ENCODE assay signal across 8 cellular contexts in the genomic region with DNA sequence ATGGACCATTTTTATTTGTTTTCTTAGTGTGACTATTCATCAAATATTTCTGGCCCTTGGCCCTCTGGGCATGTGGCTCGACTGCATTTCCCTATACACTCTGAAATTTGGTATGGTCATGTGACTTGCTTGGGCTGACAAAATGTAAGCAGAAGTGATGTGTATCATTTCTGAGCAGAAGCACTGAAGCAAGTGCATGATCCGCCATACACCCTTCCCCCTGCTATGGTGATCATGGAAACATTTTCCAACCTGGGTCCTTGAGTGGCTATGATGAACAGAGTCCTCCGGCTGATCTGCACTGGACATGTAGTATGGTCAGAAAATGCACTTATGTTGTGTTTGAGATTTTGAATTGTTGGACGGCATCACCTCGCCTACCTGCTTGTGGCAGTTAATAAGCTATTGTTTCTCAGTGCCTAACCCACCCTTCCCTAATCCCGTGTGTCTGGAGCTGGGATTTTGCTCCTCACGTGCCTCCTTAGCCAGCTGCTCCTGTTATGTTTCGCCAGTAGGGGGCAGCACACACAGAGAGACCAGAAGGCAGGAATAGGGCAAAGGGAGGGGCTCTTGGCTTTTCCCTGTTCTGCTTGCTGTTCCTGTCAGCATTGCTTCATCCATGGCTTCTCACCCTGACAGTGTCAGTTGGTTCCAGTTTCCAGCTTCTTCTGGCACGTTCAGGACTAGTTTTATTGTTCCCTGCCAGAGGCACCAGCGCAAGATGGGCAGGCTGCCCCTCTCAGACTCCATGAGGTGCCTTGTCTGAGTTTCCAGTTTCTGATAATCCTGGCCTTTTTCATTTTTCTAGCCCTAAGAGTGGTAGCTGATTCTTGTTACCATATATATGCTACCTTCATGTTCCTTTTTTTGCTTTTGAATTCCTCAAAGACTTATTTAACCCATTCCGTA.
DNase-seq lines count a peak whose midpoint lies in the region; ATAC-seq lines count a peak whose summit lies in the region.

No MANE protein-coding gene starts in this region.

- H3K27ac Mint-ChIP-seq in activated naive CD4-positive, alpha-beta T cell treated with anti-CD3 and anti-CD28 coated beads, Interleukin-2, amount 10 ng/mL, durations not matched to agents 7 days and 5 days, result no peak overlapping the region

- H3K4me1 Mint-ChIP-seq in activated naive CD4-positive, alpha-beta T cell treated with anti-CD3 and anti-CD28 coated beads, Interleukin-2, amount 10 ng/mL, durations not matched to agents 7 days and 5 days, result no peaks in the 10 kb centered on the region

- H3K27me3 Mint-ChIP-seq in activated naive CD4-positive, alpha-beta T cell treated with anti-CD3 and anti-CD28 coated beads, Interleukin-2, amount 10 ng/mL, durations not matched to agents 7 days and 5 days, result no peaks in the 10 kb centered on the region

- peak; percentile 86 for ATAC-seq in GM21515 (IDR thresholded peaks at IDR 0.05; ENCODE audit: unreplicated experiment)
- peak; percentile 55 for ATAC-seq in HG03575 (IDR thresholded peaks at IDR 0.05; ENCODE audit: extremely low read depth, insufficient number of reproducible peaks, low FRiP score, unreplicated experiment)

- H3K4me3 Mint-ChIP-seq in activated naive CD4-positive, alpha-beta T cell treated with anti-CD3 and anti-CD28 coated beads, Interleukin-2, amount 10 ng/mL, durations not matched to agents 7 days and 5 days, result no peak overlapping the region

- H3K36me3 Mint-ChIP-seq in activated naive CD4-positive, alpha-beta T cell treated with anti-CD3 and anti-CD28 coated beads, Interleukin-2, amount 10 ng/mL, durations not matched to agents 7 days and 5 days, result no peaks in the 10 kb centered on the region

- CTCF ChIA-PET in activated naive CD4-positive, alpha-beta T cell treated with anti-CD3 and anti-CD28 coated beads, Interleukin-2, amount 10 ng/mL, durations not matched to agents 7 days and 5 days (lab: Charles Lee), result interaction anchor here (0.6 to 1.3 kb wide), 5 partner anchors 9 to 927 kb away, joined by 3 to 4 read pairs (median 3); a partner anchor contains a TSS

- no peaks in the 10 kb centered on the region for H3K9me3 Mint-ChIP-seq in activated naive CD4-positive, alpha-beta T cell treated with anti-CD3 and anti-CD28 coated beads, Interleukin-2, amount 10 ng/mL, durations not matched to agents 7 days and 5 days

- DNase-seq in NCI-H1417 (lab: John Stamatoyannopoulos, UW) (peak; percentile 49 to 85 (median 49)), NCI-H1417 treated with DMSO at 0.1 percent for 48 hours (lab: John Stamatoyannopoulos, UW) (no peak), NOMO-1 (lab: John Stamatoyannopoulos, UW; ENCODE audit: unreplicated experiment in 2 of 2) (peak; percentile 25 to 40), iPS DF 19.7 (ENCODE audit: low read depth, low spot score) (peak; percentile 50)
- peak; percentile 60 for DNase-seq in activated naive CD4-positive, alpha-beta T cell treated with anti-CD3 and anti-CD28 coated beads, Interleukin-2, amount 10 ng/mL, durations not matched to agents 7 days and 5 days
- peak; percentile 31 to 59 for DNase-seq in stimulated activated CD4-positive, alpha-beta T cell treated with anti-CD3 and anti-CD28 coated beads, Interleukin-2, amount 100 ng/mL, for 24 hours
